Comparison of ENCODE assay signal across 33 cellular contexts in genomic region chr10:132018446-132018845, GRCh38. TPM values are rescaled to one million over a fixed set of nuclear protein-coding genes. Genes with fewer than 3 reads are reported as not detected.
DNase-seq lines count a peak whose midpoint lies in the region; ATAC-seq and TF ChIP-seq lines count a peak whose summit lies in the region.
"Had no signal": no experiment of that assay in that cellular context is flagged by ENCODE, and none has a peak within 500 bp of the region (broad histone marks: within the 10 kb centered on the region; RNA-seq: fewer than 3 reads in every experiment).

No MANE protein-coding gene starts in this region.

- no peak overlapping the region for H3K23ac ChIP-seq in mesendoderm (ENCODE audit: low read length)

- no peak overlapping the region for H3K56ac ChIP-seq in mesendoderm (ENCODE audit: low read length)

- no peak overlapping the region for H3K18ac ChIP-seq in mesendoderm (ENCODE audit: low read length)

- H2AK5ac ChIP-seq in mesendoderm (ENCODE audit: low read length): peak overlapping the region; percentile 30

- H3K79me1 ChIP-seq in mesendoderm (ENCODE audit: low read length): no peaks in the 10 kb centered on the region

- no peak overlapping the region for H4K8ac ChIP-seq in mesendoderm (ENCODE audit: low read depth, low read length)

- no peak overlapping the region for H2BK5ac ChIP-seq in mesendoderm (ENCODE audit: low read length)

- no peak overlapping the region for H3K4me2 ChIP-seq in mesendoderm (ENCODE audit: low read length)
- H3K4me2 ChIP-seq: A549; BLaER1; BLaER1 treated with 17β-estradiol and CSF1 and Interleukin-3, amounts not matched to agents 10 nM and 100 nM had no signal

- H3K36me3 ChIP-seq in heart right ventricle (no peaks in the 10 kb centered on the region), mesendoderm (ENCODE audit: control insufficient read depth, insufficient read depth, low read length) (no peaks in the 10 kb centered on the region), sigmoid colon (no peaks in the 10 kb centered on the region), tibial nerve (no peaks in the 10 kb centered on the region)
- H3K36me3 ChIP-seq: BE2C; BLaER1; BLaER1 treated with 17β-estradiol and CSF1 and Interleukin-3, amounts not matched to agents 10 nM and 100 nM had no signal

- H3K27ac ChIP-seq in heart right ventricle: no peak overlapping the region
- H3K27ac ChIP-seq in C4-2B: peak overlapping the region; percentile 3; the same call in 1 of the 2 replicates
- no peak overlapping the region for H3K27ac ChIP-seq in mesendoderm (ENCODE audit: low read depth, low read length)
- H3K27ac ChIP-seq in sigmoid colon: no peak overlapping the region
- no peak overlapping the region for H3K27ac ChIP-seq in tibial nerve
- H3K27ac ChIP-seq: 22Rv1; A549; BLaER1; BLaER1 treated with 17β-estradiol and CSF1 and Interleukin-3, amounts not matched to agents 10 nM and 100 nM had no signal

- TF ChIP-seq POLR2A in sigmoid colon (IDR thresholded peaks at IDR 0.05) (no peak), tibial nerve (IDR thresholded peaks at IDR 0.05) (no peak)

- H3K9ac ChIP-seq in mesendoderm (ENCODE audit: low read length): no peak overlapping the region
- H3K9ac ChIP-seq: BLaER1; BLaER1 treated with 17β-estradiol and CSF1 and Interleukin-3, amounts not matched to agents 10 nM and 100 nM had no signal

- TF ChIP-seq EP300 in sigmoid colon (IDR thresholded peaks at IDR 0.05) (no peak), tibial nerve (IDR thresholded peaks at IDR 0.05) (no peak)

- no peak overlapping the region for H2BK15ac ChIP-seq in mesendoderm (replicated peaks; ENCODE audit: low read depth)

- DNase-seq in cardiac septum (ENCODE audit: low spot score) (peak; percentile 55), heart right ventricle (no peak), mesendoderm (no peak), sigmoid colon (peak; percentile 27), tibial nerve (ENCODE audit: low spot score in 2 of 2) (no peak)
- DNase-seq in stimulated activated CD4-positive, alpha-beta T cell treated with anti-CD3 and anti-CD28 coated beads, Interleukin-4, amount 100 ng/mL, for 24 hours: no peak
- DNase-seq: 8988T; ACHN; AML-193; BE2C; C1 segment of cervical spinal cord; Calu3; CD4-positive, alpha-beta memory T cell; CD4-positive, alpha-beta T cell; CD4-positive, CD25-positive, alpha-beta regulatory T cell; CD8-positive, alpha-beta memory T cell; CD8-positive, alpha-beta T cell; COR-L47; DMS 273 treated with DMSO at 0.1 percent for 48 hours; DMS153; DMS53; DMS79; DMS79 treated with DMSO at 0.1 percent for 48 hours; DND-41; EL had no signal

- H3K4me1 ChIP-seq in heart right ventricle (peaks cover 0 to 17% (median 4%) of the 10 kb centered on the region in 9 donors), mesendoderm (ENCODE audit: control insufficient read depth, low read depth, low read length) (peaks cover 2% of the 10 kb centered on the region), sigmoid colon (peaks cover 0 to 16% (median 6%) of the 10 kb centered on the region in 4 donors), tibial nerve (peaks cover 0 to 7% (median 4%) of the 10 kb centered on the region in 4 donors)
- H3K4me1 ChIP-seq: A549, BE2C, Caco-2 had no signal

- H3K9me3 ChIP-seq in heart right ventricle: no peaks in the 10 kb centered on the region
- H3K9me3 ChIP-seq in sigmoid colon: no peaks in the 10 kb centered on the region
- no peaks in the 10 kb centered on the region for H3K9me3 ChIP-seq in tibial nerve
- H3K9me3 ChIP-seq: A549, BE2C, BLaER1, Caco-2 had no signal

- no peak overlapping the region for H3K4me3 ChIP-seq in heart right ventricle
- H3K4me3 ChIP-seq in mesendoderm (ENCODE audit: low read length): no peak overlapping the region
- H3K4me3 ChIP-seq in sigmoid colon: no peak overlapping the region
- no peak overlapping the region for H3K4me3 ChIP-seq in tibial nerve
- H3K4me3 ChIP-seq: A549; BLaER1; BLaER1 treated with 17β-estradiol and CSF1 and Interleukin-3, amounts not matched to agents 10 nM and 100 nM had no signal

- H3K27me3 ChIP-seq in heart right ventricle (peaks cover 0 to 3% (median under 1%) of the 10 kb centered on the region in 7 donors), mesendoderm (ENCODE audit: insufficient read depth, low read length, poor library complexity) (no peaks in the 10 kb centered on the region), sigmoid colon (no peaks in the 10 kb centered on the region), tibial nerve (no peaks in the 10 kb centered on the region)

- no peak overlapping the region for H4K5ac ChIP-seq in mesendoderm (ENCODE audit: low read length)

- WGBS in heart right ventricle, 2 donors: 74 to 97% methylated on average over 5 of the region's 5 CpGs
- no CpG with 5 or more reads among the region's 5 CpGs for WGBS in mesendoderm (ENCODE audit: extremely low coverage, insufficient coverage, low lambda C conversion rate)
- WGBS in sigmoid colon, 2 donors: 73 to 90% methylated on average over 5 of the region's 5 CpGs
- 77 to 81% methylated on average over 4 to 5 of the region's 5 CpGs for WGBS in tibial nerve, 2 donors

- no peak for TF ChIP-seq CTCF in heart right ventricle (IDR thresholded peaks at IDR 0.05)
- no peak for TF ChIP-seq CTCF in C4-2B (conservative IDR thresholded peaks at IDR 0.05)
- no peak for TF ChIP-seq CTCF in sigmoid colon (IDR thresholded peaks at IDR 0.05)
- no peak for TF ChIP-seq CTCF in tibial nerve (IDR thresholded peaks at IDR 0.05)

- intact Hi-C loops in cardiac septum (cut with DNase I): no loop called here
- intact Hi-C loops in heart right ventricle (cut with DNase I): no loop called here
- intact Hi-C loops in sigmoid colon (cut with DNase I): no loop called here

- no peaks in the 10 kb centered on the region for H3K79me2 ChIP-seq in mesendoderm (ENCODE audit: control insufficient read depth, insufficient read depth, low read length)

- no peak for ATAC-seq in heart right ventricle
- no peak for ATAC-seq in HG03378 (IDR thresholded peaks at IDR 0.05; ENCODE audit: unreplicated experiment)
- ATAC-seq: A549; CD8-positive, alpha-beta T cell had no signal

- no peak overlapping the region for H3K4ac ChIP-seq in mesendoderm (ENCODE audit: low read depth, low read length)

- H2BK120ac ChIP-seq in mesendoderm (ENCODE audit: low read depth, low read length): no peak overlapping the region

RNA-seq across cellular contexts. Expression of gene BNIP3, which starts 36.7 kb away (rescaled TPM):
- total RNA-seq in cardiac septum: 112 TPM
- 100 to 1,000 TPM; 111 to 211 (median 159) TPM for total RNA-seq in heart right ventricle
- polyA plus RNA-seq in heart right ventricle: 10 to 100 TPM; 34.6 to 80.5 TPM
- polyA plus RNA-seq in mesendoderm (2013, experiment 1 of 2): 10.7 TPM
- polyA plus RNA-seq in mesendoderm (2013, experiment 2 of 2): 10.4 TPM
- total RNA-seq in sigmoid colon: 100 to 1,000 TPM in 2 of 4 donors, 10 to 100 TPM in 2; 55.9 to 125 (median 95.4) TPM
- 10 to 100 TPM in 2 of 3 donors, 1 to 10 TPM in 1; 3.9 to 11.7 (median 10.8) TPM for polyA plus RNA-seq in sigmoid colon
- total RNA-seq in tibial nerve: 100 to 1,000 TPM; 118 to 175 (median 137) TPM

RNA-seq across cellular contexts. Expression of gene JAKMIP3, which starts 47.3 kb away (rescaled TPM):
- total RNA-seq in cardiac septum (1.5 TPM), heart right ventricle (1 to 10 TPM; 1.0 to 2.5 (median 1.8) TPM), sigmoid colon (1 to 10 TPM in 2 of 4 donors, under 1 TPM in 2; 0.49 to 3.0 (median 0.97) TPM), tibial nerve (under 1 TPM; 0.42 to 0.98 (median 0.67) TPM)
- polyA plus RNA-seq in heart right ventricle (1 to 10 TPM in 1 of 2 donors, under 1 TPM in 1; 0.04 to 2.7 TPM), sigmoid colon (under 1 TPM in 1 of 3 donors, not detected in 2; 0.22 TPM)
- polyA plus RNA-seq in mesendoderm (2013, experiment 1 of 2): 0.18 TPM
- polyA plus RNA-seq in mesendoderm (2013, experiment 2 of 2): 0.24 TPM
- polyA plus RNA-seq: CD14-positive monocyte; CD4-positive, CD25-positive, alpha-beta regulatory T cell; CD8-positive, alpha-beta memory T cell had no signal

Comparison
In these comparisons a context has a peak if more than half of its experiments do, and no peak if none do; other contexts are left out.
1. DNase-seq: peak in cardiac septum (single experiment) and sigmoid colon (single experiment); none in heart right ventricle (0 of 2), mesendoderm (single experiment), stimulated activated CD4-positive, alpha-beta T cell treated with anti-CD3 and anti-CD28 coated beads, Interleukin-4, amount 100 ng/mL, for 24 hours (single experiment) and tibial nerve (0 of 2).